8 cellular contexts compared by ENCODE assay signal in genomic region chr3:49377483-49377882, GRCh38. TPM values are rescaled to one million over a fixed set of nuclear protein-coding genes. Genes with fewer than 3 reads are reported as not detected.
DNase-seq lines count a peak whose midpoint lies in the region; ATAC-seq and TF ChIP-seq lines count a peak whose summit lies in the region.

No MANE protein-coding gene starts in this region.

- TF ChIP-seq CTCF in AG10803 (conservative IDR thresholded peaks at IDR 0.05; ENCODE audit: low read length) = no peak

- ATAC-seq in naive thymus-derived CD4-positive, alpha-beta T cell = peak; percentile 59
- ATAC-seq in HG02759 (IDR thresholded peaks at IDR 0.05; ENCODE audit: unreplicated experiment) = no peak

- no peak overlapping the region for H3K4me3 ChIP-seq in AG10803 (ENCODE audit: low read length)
- no peak overlapping the region for H3K4me3 ChIP-seq in naive thymus-derived CD4-positive, alpha-beta T cell (ENCODE audit: low read length)

- no peak overlapping the region for H3K4me3 Mint-ChIP-seq in activated T-helper 2 cell treated with anti-CD3 and anti-CD28 coated beads, Interferon-gamma antibody, Interleukin-2, Interleukin-4, amounts not matched to agents 10 μg/mL and 5 μg/mL and 100 μg/mL, durations not matched to agents 14 hours and 24 hours and 36 hours (ENCODE audit: low read depth)
- peak overlapping the region in 2 of 10 donors; percentile 4 to 21 for H3K4me3 Mint-ChIP-seq in naive thymus-derived CD4-positive, alpha-beta T cell

- no peaks in the 10 kb centered on the region for H3K9me3 Mint-ChIP-seq in activated T-helper 2 cell treated with anti-CD3 and anti-CD28 coated beads, Interferon-gamma antibody, Interleukin-2, Interleukin-4, amounts not matched to agents 10 μg/mL and 5 μg/mL and 100 μg/mL, durations not matched to agents 14 hours and 24 hours and 36 hours
- H3K9me3 Mint-ChIP-seq in naive thymus-derived CD4-positive, alpha-beta T cell = no peaks in the 10 kb centered on the region

- CTCF ChIA-PET in naive thymus-derived CD4-positive, alpha-beta T cell (lab: Charles Lee) = no interaction called here

- DNase-seq in AG10803 (ENCODE audit: low read depth) = peak; percentile 71
- DNase-seq in NAMALWA (ENCODE audit: low spot score) = peak; percentile 16
- DNase-seq in activated T-helper 2 cell treated with anti-CD3 and anti-CD28 coated beads, Interferon-gamma antibody, Interleukin-2, Interleukin-4, amounts not matched to agents 10 μg/mL and 5 μg/mL and 100 μg/mL, durations not matched to agents 14 hours and 24 hours and 36 hours (ENCODE audit: low spot score) = no peak
- DNase-seq in naive thymus-derived CD4-positive, alpha-beta T cell = peak in 2 of 9 donors; percentile 34 to 48
- DNase-seq in NOMO-1 (lab: John Stamatoyannopoulos, UW; ENCODE audit: unreplicated experiment in 2 of 2) = no peak
- no peak for DNase-seq in cortex of kidney (lab: John Stamatoyannopoulos, UW)
- DNase-seq in NCI-H1105 (lab: John Stamatoyannopoulos, UW) = no peak

- intact Hi-C loops in activated T-helper 2 cell treated with anti-CD3 and anti-CD28 coated beads, Interferon-gamma antibody, Interleukin-2, Interleukin-4, amounts not matched to agents 10 μg/mL and 5 μg/mL and 100 μg/mL, durations not matched to agents 14 hours and 24 hours and 36 hours (cut with micrococcal nuclease) = no loop called here
- intact Hi-C loops in naive thymus-derived CD4-positive, alpha-beta T cell (cut with micrococcal nuclease) = no loop called here

- H3K4me1 ChIP-seq in naive thymus-derived CD4-positive, alpha-beta T cell (ENCODE audit: control insufficient read depth in 2 of 2, insufficient read depth in 2 of 2, low read length in 2 of 2) = peaks cover 6 to 11% of the 10 kb centered on the region in 2 donors

- H3K27me3 ChIP-seq in naive thymus-derived CD4-positive, alpha-beta T cell (ENCODE audit: control insufficient read depth in 2 of 2, insufficient read depth in 2 of 2, low read length in 2 of 2) = no peaks in the 10 kb centered on the region

- peaks cover 51% of the 10 kb centered on the region for H3K36me3 Mint-ChIP-seq in activated T-helper 2 cell treated with anti-CD3 and anti-CD28 coated beads, Interferon-gamma antibody, Interleukin-2, Interleukin-4, amounts not matched to agents 10 μg/mL and 5 μg/mL and 100 μg/mL, durations not matched to agents 14 hours and 24 hours and 36 hours (ENCODE audit: low read depth)
- H3K36me3 Mint-ChIP-seq in naive thymus-derived CD4-positive, alpha-beta T cell = peaks cover 0 to 26% (median 15%) of the 10 kb centered on the region in 5 donors

- no peaks in the 10 kb centered on the region for H3K27me3 Mint-ChIP-seq in activated T-helper 2 cell treated with anti-CD3 and anti-CD28 coated beads, Interferon-gamma antibody, Interleukin-2, Interleukin-4, amounts not matched to agents 10 μg/mL and 5 μg/mL and 100 μg/mL, durations not matched to agents 14 hours and 24 hours and 36 hours (ENCODE audit: low read depth)
- no peaks in the 10 kb centered on the region for H3K27me3 Mint-ChIP-seq in naive thymus-derived CD4-positive, alpha-beta T cell

- POLR2A ChIA-PET in naive thymus-derived CD4-positive, alpha-beta T cell (lab: Charles Lee) = interaction anchor here (0.6 kb wide), 1 partner anchor 1014 kb away, joined by 3 read pairs; no protein-coding TSS in a partner anchor

- H3K4me1 Mint-ChIP-seq in activated T-helper 2 cell treated with anti-CD3 and anti-CD28 coated beads, Interferon-gamma antibody, Interleukin-2, Interleukin-4, amounts not matched to agents 10 μg/mL and 5 μg/mL and 100 μg/mL, durations not matched to agents 14 hours and 24 hours and 36 hours (ENCODE audit: low read depth) = peaks cover 20% of the 10 kb centered on the region
- peaks cover 21 to 63% (median 48%) of the 10 kb centered on the region in 7 donors for H3K4me1 Mint-ChIP-seq in naive thymus-derived CD4-positive, alpha-beta T cell

- no peaks in the 10 kb centered on the region for H3K9me3 ChIP-seq in naive thymus-derived CD4-positive, alpha-beta T cell (ENCODE audit: control insufficient read depth in 2 of 3, low read length in 3 of 3)

- H3K27ac Mint-ChIP-seq in activated T-helper 2 cell treated with anti-CD3 and anti-CD28 coated beads, Interferon-gamma antibody, Interleukin-2, Interleukin-4, amounts not matched to agents 10 μg/mL and 5 μg/mL and 100 μg/mL, durations not matched to agents 14 hours and 24 hours and 36 hours = peak overlapping the region; percentile 52
- peak overlapping the region in 8 of 9 donors; percentile 24 to 83 (median 44) for H3K27ac Mint-ChIP-seq in naive thymus-derived CD4-positive, alpha-beta T cell

- no peak overlapping the region for H3K27ac ChIP-seq in naive thymus-derived CD4-positive, alpha-beta T cell (ENCODE audit: low read depth, low read length)

- peaks cover 3 to 35% (median 18%) of the 10 kb centered on the region in 3 experiments for H3K36me3 ChIP-seq in naive thymus-derived CD4-positive, alpha-beta T cell (ENCODE audit: control insufficient read depth in 2 of 3, insufficient read depth in 3 of 3, low read length in 3 of 3)

RNA-seq across cellular contexts. Expression of gene GPX1, which starts 19.3 kb away (rescaled TPM):
- total RNA-seq in activated T-helper 2 cell treated with anti-CD3 and anti-CD28 coated beads, Interferon-gamma antibody, Interleukin-2, Interleukin-4, amounts not matched to agents 10 μg/mL and 5 μg/mL and 100 μg/mL, durations not matched to agents 14 hours and 24 hours and 36 hours = 168 and 173 TPM in 2 replicates
- total RNA-seq in naive thymus-derived CD4-positive, alpha-beta T cell = 100 to 1,000 TPM in 2 of 5 experiments, 10 to 100 TPM in 3; 56.9 to 201 (median 86.9) TPM
- polyA plus RNA-seq in naive thymus-derived CD4-positive, alpha-beta T cell = 100 to 1,000 TPM; 154 to 157 TPM

RNA-seq across cellular contexts. Expression of gene RHOA, which starts 34.3 kb away (rescaled TPM):
- 425 and 428 TPM in 2 replicates for total RNA-seq in activated T-helper 2 cell treated with anti-CD3 and anti-CD28 coated beads, Interferon-gamma antibody, Interleukin-2, Interleukin-4, amounts not matched to agents 10 μg/mL and 5 μg/mL and 100 μg/mL, durations not matched to agents 14 hours and 24 hours and 36 hours
- 100 to 1,000 TPM; 212 to 411 (median 218) TPM for total RNA-seq in naive thymus-derived CD4-positive, alpha-beta T cell
- 100 to 1,000 TPM; 439 to 576 TPM for polyA plus RNA-seq in naive thymus-derived CD4-positive, alpha-beta T cell

RNA-seq across cellular contexts. Expression of gene TCTA, which starts 34.7 kb away (rescaled TPM):
- total RNA-seq in activated T-helper 2 cell treated with anti-CD3 and anti-CD28 coated beads, Interferon-gamma antibody, Interleukin-2, Interleukin-4, amounts not matched to agents 10 μg/mL and 5 μg/mL and 100 μg/mL, durations not matched to agents 14 hours and 24 hours and 36 hours = 18.9 and 19.4 TPM in 2 replicates
- total RNA-seq in naive thymus-derived CD4-positive, alpha-beta T cell = 10 to 100 TPM; 24.9 to 34.5 (median 28.5) TPM
- 10 to 100 TPM; 42.2 to 48.3 TPM for polyA plus RNA-seq in naive thymus-derived CD4-positive, alpha-beta T cell

RNA-seq across cellular contexts. Expression of gene USP4, which starts 37.6 kb away (rescaled TPM):
- 78.6 and 82.7 TPM in 2 replicates for total RNA-seq in activated T-helper 2 cell treated with anti-CD3 and anti-CD28 coated beads, Interferon-gamma antibody, Interleukin-2, Interleukin-4, amounts not matched to agents 10 μg/mL and 5 μg/mL and 100 μg/mL, durations not matched to agents 14 hours and 24 hours and 36 hours
- total RNA-seq in naive thymus-derived CD4-positive, alpha-beta T cell = 100 to 1,000 TPM in 4 of 5 experiments, 10 to 100 TPM in 1; 98.3 to 135 (median 109) TPM
- 10 to 100 TPM; 54.6 to 82.5 TPM for polyA plus RNA-seq in naive thymus-derived CD4-positive, alpha-beta T cell

RNA-seq across cellular contexts. Expression of gene AMT, which starts 44.8 kb away (rescaled TPM):
- total RNA-seq in activated T-helper 2 cell treated with anti-CD3 and anti-CD28 coated beads, Interferon-gamma antibody, Interleukin-2, Interleukin-4, amounts not matched to agents 10 μg/mL and 5 μg/mL and 100 μg/mL, durations not matched to agents 14 hours and 24 hours and 36 hours = 3.9 and 5.0 TPM in 2 replicates
- total RNA-seq in naive thymus-derived CD4-positive, alpha-beta T cell = 10 to 100 TPM in 3 of 5 experiments, 1 to 10 TPM in 2; 7.9 to 13.9 (median 10.7) TPM
- polyA plus RNA-seq in naive thymus-derived CD4-positive, alpha-beta T cell = 1 to 10 TPM; 1.7 to 2.2 TPM

Comparison
In these comparisons a context has a peak if more than half of its experiments do, and no peak if none do; other contexts are left out.
1. DNase-seq: peak in AG10803 (single experiment) and NAMALWA (single experiment); none in activated T-helper 2 cell treated with anti-CD3 and anti-CD28 coated beads, Interferon-gamma antibody, Interleukin-2, Interleukin-4, amounts not matched to agents 10 μg/mL and 5 μg/mL and 100 μg/mL, durations not matched to agents 14 hours and 24 hours and 36 hours (single experiment), NOMO-1 (0 of 2), cortex of kidney (single experiment) and NCI-H1105 (single experiment).